In the genomic region with DNA sequence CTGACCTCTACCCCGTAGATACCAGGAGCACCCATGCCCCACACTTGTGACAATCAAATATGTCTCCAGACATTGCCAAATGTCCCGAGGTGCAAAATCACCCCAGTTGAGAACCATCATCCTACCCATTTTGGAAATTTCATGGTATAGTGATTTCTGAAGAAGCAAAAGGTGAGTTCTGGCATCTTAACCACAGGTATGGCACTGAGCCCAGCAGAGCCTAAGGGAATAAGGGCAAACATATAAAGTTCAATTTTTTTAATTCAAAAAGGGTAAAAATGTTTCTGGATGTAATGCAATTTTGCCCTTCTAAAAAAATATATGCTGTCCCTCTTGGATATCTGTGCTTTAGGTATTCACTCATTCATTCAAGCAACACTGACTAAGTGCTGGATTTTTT, we compare ENCODE assay signal across 37 cellular contexts. TPM values are rescaled to one million over a fixed set of nuclear protein-coding genes. Genes with fewer than 3 reads are reported as not detected.
"Had no signal": no experiment of that assay in that cellular context is flagged by ENCODE, and none has a peak within 500 bp of the region (broad histone marks: within the 10 kb centered on the region; RNA-seq: fewer than 3 reads in every experiment).

No MANE protein-coding gene starts in this region.

- H3K36me3 Mint-ChIP-seq: activated naive CD4-positive, alpha-beta T cell treated with anti-CD3 and anti-CD28 coated beads, Interleukin-2, amount 10 ng/mL, durations not matched to agents 7 days and 5 days; activated naive CD4-positive, alpha-beta T cell treated with anti-CD3 and anti-CD28 coated beads, Interleukin-2, amount 50 U/mL, for 24 hours; activated naive CD8-positive, alpha-beta T cell; activated naive CD8-positive, alpha-beta T cell treated with anti-CD3 and anti-CD28 coated beads for 36 hours; activated naive CD8-positive, alpha-beta T cell treated with anti-CD3 and anti-CD28 coated beads, Interleukin-2, amount 10 ng/mL, durations not matched to agents 7 days and 5 days; brain had no signal

- H3K4me1 Mint-ChIP-seq: activated naive CD4-positive, alpha-beta T cell treated with anti-CD3 and anti-CD28 coated beads, Interleukin-2, amount 50 U/mL, for 24 hours; activated naive CD8-positive, alpha-beta T cell treated with anti-CD3 and anti-CD28 coated beads, Interleukin-2, amount 10 ng/mL, durations not matched to agents 7 days and 5 days; activated T-helper 17 cell treated with anti-CD3 and anti-CD28 coated beads, Interleukin-2, amount 50 U/mL, for 72 hours; brain; central memory CD8-positive, alpha-beta T cell had no signal

- H3K9me3 ChIP-seq: adrenal gland had no signal

- H3K27me3 Mint-ChIP-seq: activated naive CD8-positive, alpha-beta T cell treated with anti-CD3 and anti-CD28 coated beads, Interleukin-2, amount 10 ng/mL, durations not matched to agents 7 days and 5 days had no signal

- H3K36me3 ChIP-seq: adrenal gland, ascending aorta, brain microvascular endothelial cell, breast epithelium, cardiac muscle cell had no signal

- DNase-seq: activated effector memory CD4-positive, alpha-beta T cell treated with anti-CD3 and anti-CD28 coated beads, Interleukin-2, amount 50 U/mL, for 16 hours; activated effector memory CD4-positive, alpha-beta T cell treated with Interleukin-2 at 50 U/mL for 16 hours; activated gamma-delta T cell; activated gamma-delta T cell treated with Interleukin-2 at 50 U/mL for 16 hours; activated naive CD4-positive, alpha-beta T cell treated with anti-CD3 and anti-CD28 coated beads for 36 hours; activated naive CD4-positive, alpha-beta T cell treated with anti-CD3 and anti-CD28 coated beads, Interleukin-2, amount 10 ng/mL, durations not matched to agents 7 days and 5 days; activated naive CD4-positive, alpha-beta T cell treated with anti-CD3 and anti-CD28 coated beads, Interleukin-2, amount 50 U/mL, for 16 hours; activated naive CD4-positive, alpha-beta T cell treated with Interleukin-2 at 50 U/mL for 16 hours; activated naive CD8-positive, alpha-beta T cell treated with anti-CD3 and anti-CD28 coated beads for 36 hours; activated naive CD8-positive, alpha-beta T cell treated with anti-CD3 and anti-CD28 coated beads, Interleukin-2, amount 10 ng/mL, durations not matched to agents 7 days and 5 days; activated naive CD8-positive, alpha-beta T cell treated with anti-CD3 and anti-CD28 coated beads, Interleukin-2, amount 50 U/mL, for 24 hours; activated T-cell treated with anti-CD3 and anti-CD28 coated beads, Interleukin-2, amount 50 U/mL, for 1 hour; activated T-cell treated with anti-CD3 and anti-CD28 coated beads, Interleukin-2, amount 50 U/mL, for 24 hours; activated T-cell treated with anti-CD3 and anti-CD28 coated beads, Interleukin-2, amount 50 U/mL, for 4 hours; activated T-cell treated with anti-CD3 and anti-CD28 coated beads, Interleukin-2, amount 50 U/mL, for 48 hours; activated T-cell treated with anti-CD3 and anti-CD28 coated beads, Interleukin-2, amount 50 U/mL, for 72 hours; adrenal gland; amniotic stem cell; amygdala; anterior cingulate cortex; aorta; body of pancreas; brain microvascular endothelial cell; caudate nucleus; central memory CD4-positive, alpha-beta T cell; cerebellar nuclear complex had no signal

- H3K27me3 ChIP-seq: ascending aorta, body of pancreas, brain microvascular endothelial cell, breast epithelium had no signal

- H3K27ac ChIP-seq: adrenal gland, ascending aorta, body of pancreas, brain microvascular endothelial cell, breast epithelium, cardiac muscle cell had no signal

- H3K4me3 Mint-ChIP-seq: activated naive CD4-positive, alpha-beta T cell treated with anti-CD3 and anti-CD28 coated beads for 36 hours; activated naive CD4-positive, alpha-beta T cell treated with anti-CD3 and anti-CD28 coated beads, Interleukin-2, amount 10 ng/mL, durations not matched to agents 7 days and 5 days; activated naive CD4-positive, alpha-beta T cell treated with anti-CD3 and anti-CD28 coated beads, Interleukin-2, amount 50 U/mL, for 24 hours; activated naive CD8-positive, alpha-beta T cell; activated naive CD8-positive, alpha-beta T cell treated with anti-CD3 and anti-CD28 coated beads for 36 hours; activated naive CD8-positive, alpha-beta T cell treated with anti-CD3 and anti-CD28 coated beads, Interleukin-2, amount 10 ng/mL, durations not matched to agents 7 days and 5 days; activated naive CD8-positive, alpha-beta T cell treated with anti-CD3 and anti-CD28 coated beads, Interleukin-2, amount 50 U/mL, for 24 hours; activated T-cell treated with anti-CD3 and anti-CD28 coated beads, Interleukin-2, amount 50 U/mL, for 24 hours; activated T-cell treated with anti-CD3 and anti-CD28 coated beads, Interleukin-2, amount 50 U/mL, for 4 hours; activated T-cell treated with anti-CD3 and anti-CD28 coated beads, Interleukin-2, amount 50 U/mL, for 72 hours; activated T-helper 17 cell treated with anti-CD3 and anti-CD28 coated beads, Interleukin-2, amount 50 U/mL, for 72 hours; brain; central memory CD8-positive, alpha-beta T cell had no signal

- H3K27ac Mint-ChIP-seq: activated naive CD4-positive, alpha-beta T cell treated with anti-CD3 and anti-CD28 coated beads for 36 hours; activated naive CD4-positive, alpha-beta T cell treated with anti-CD3 and anti-CD28 coated beads, Interleukin-2, amount 10 ng/mL, durations not matched to agents 7 days and 5 days; activated naive CD4-positive, alpha-beta T cell treated with anti-CD3 and anti-CD28 coated beads, Interleukin-2, amount 50 U/mL, for 24 hours; activated naive CD4-positive, alpha-beta T cell treated with anti-CD3 and anti-CD28 coated beads, Interleukin-2, amount 50 U/mL, for 72 hours; activated naive CD8-positive, alpha-beta T cell; activated naive CD8-positive, alpha-beta T cell treated with anti-CD3 and anti-CD28 coated beads for 36 hours; activated naive CD8-positive, alpha-beta T cell treated with anti-CD3 and anti-CD28 coated beads, Interleukin-2, amount 10 ng/mL, durations not matched to agents 7 days and 5 days; activated naive CD8-positive, alpha-beta T cell treated with anti-CD3 and anti-CD28 coated beads, Interleukin-2, amount 50 U/mL, for 24 hours; activated T-cell treated with anti-CD3 and anti-CD28 coated beads, Interleukin-2, amount 50 U/mL, for 24 hours; activated T-cell treated with anti-CD3 and anti-CD28 coated beads, Interleukin-2, amount 50 U/mL, for 72 hours; activated T-helper 17 cell treated with anti-CD3 and anti-CD28 coated beads, Interleukin-2, amount 50 U/mL, for 72 hours; activated T-helper 2 cell treated with anti-CD3 and anti-CD28 coated beads, Interferon-gamma antibody, Interleukin-2, Interleukin-4, amounts not matched to agents 10 μg/mL and 5 μg/mL and 100 μg/mL, durations not matched to agents 14 hours and 24 hours and 36 hours; brain had no signal

- H3K4me3 ChIP-seq: adrenal gland, ascending aorta, body of pancreas, breast epithelium, cardiac muscle cell had no signal

- H3K4me1 ChIP-seq: adrenal gland, ascending aorta, body of pancreas, breast epithelium had no signal

RNA-seq across cellular contexts. Expression of gene CPXM2, which starts 30.5 kb away (rescaled TPM):
- total RNA-seq: activated naive CD4-positive, alpha-beta T cell treated with anti-CD3 and anti-CD28 coated beads for 36 hours; activated naive CD4-positive, alpha-beta T cell treated with anti-CD3 and anti-CD28 coated beads, Interleukin-2, amount 50 U/mL, for 72 hours; activated naive CD8-positive, alpha-beta T cell treated with anti-CD3 and anti-CD28 coated beads for 36 hours; activated naive CD8-positive, alpha-beta T cell treated with anti-CD3 and anti-CD28 coated beads, Interleukin-2, amount 10 ng/mL, durations not matched to agents 7 days and 5 days; activated T-cell treated with anti-CD3 and anti-CD28 coated beads, Interleukin-2, amount 50 U/mL, for 4 hours; activated T-cell treated with anti-CD3 and anti-CD28 coated beads, Interleukin-2, amount 50 U/mL, for 72 hours; activated T-helper 17 cell treated with anti-CD3 and anti-CD28 coated beads, Interleukin-2, amount 50 U/mL, for 72 hours; activated T-helper 2 cell treated with anti-CD3 and anti-CD28 coated beads, Interferon-gamma antibody, Interleukin-2, Interleukin-4, amounts not matched to agents 10 μg/mL and 5 μg/mL and 100 μg/mL, durations not matched to agents 14 hours and 24 hours and 36 hours; chondrocyte had no signal
